ENCODE assay signal across 24 cellular contexts in genomic region chr5:115348175-115348574, GRCh38.
"Had no signal": no experiment of that assay in that cellular context is flagged by ENCODE, and none has a peak within 500 bp of the region (broad histone marks: within the 10 kb centered on the region; RNA-seq: fewer than 3 reads in every experiment).

No MANE protein-coding gene starts in this region.

- H3K36me3 Mint-ChIP-seq: stimulated activated memory B cell treated with anti-CD40 and anti-IgM and Interleukin-4, amounts not matched to agents 10 μg/mL and 1 μg/mL and 100 μg/mL, for 72 hours had no signal

- H3K27me3 ChIP-seq: brain microvascular endothelial cell, stomach, suprapubic skin, tibial nerve had no signal

- H3K36me3 ChIP-seq: brain microvascular endothelial cell, stomach, suprapubic skin, tibial nerve, WERI-Rb-1 had no signal

- H3K9me3 ChIP-seq: stomach, suprapubic skin had no signal

- H3K27ac Mint-ChIP-seq: activated CD8-positive, alpha-beta T cell treated with anti-CD3 and anti-CD28 coated beads, Interleukin-2, amount 10 ng/mL, durations not matched to agents 7 days and 5 days; activated naive CD8-positive, alpha-beta T cell treated with anti-CD3 and anti-CD28 coated beads, Interleukin-2, amount 50 U/mL, for 24 hours; activated T-helper 1 cell treated with anti-CD3 and anti-CD28 coated beads, Interleukin-12 subunit alpha, Interleukin-12 subunit beta, Interleukin-2, Interleukin-4 antibody, amounts not matched to agents 30 ng/mL and 10 ng/mL and 1 ng/mL, durations not matched to agents 14 hours and 24 hours and 36 hours; memory B cell; nephron progenitor cell; stimulated activated memory B cell treated with anti-CD40 and anti-IgM and Interleukin-4, amounts not matched to agents 10 μg/mL and 1 μg/mL and 100 μg/mL, for 72 hours had no signal

- H3K4me3 Mint-ChIP-seq: activated CD8-positive, alpha-beta T cell treated with anti-CD3 and anti-CD28 coated beads, Interleukin-2, amount 10 ng/mL, durations not matched to agents 7 days and 5 days; activated naive CD8-positive, alpha-beta T cell treated with anti-CD3 and anti-CD28 coated beads, Interleukin-2, amount 50 U/mL, for 24 hours; activated T-helper 1 cell treated with anti-CD3 and anti-CD28 coated beads, Interleukin-12 subunit alpha, Interleukin-12 subunit beta, Interleukin-2, Interleukin-4 antibody, amounts not matched to agents 30 ng/mL and 10 ng/mL and 1 ng/mL, durations not matched to agents 14 hours and 24 hours and 36 hours; memory B cell; nephron progenitor cell; stimulated activated memory B cell treated with anti-CD40 and anti-IgM and Interleukin-4, amounts not matched to agents 10 μg/mL and 1 μg/mL and 100 μg/mL, for 72 hours had no signal

- DNase-seq: activated CD4-positive, alpha-beta T cell treated with anti-CD3 and anti-CD28 coated beads, Interleukin-2, amount 50 U/mL, for 1 hour; activated CD4-positive, CD25-positive, alpha-beta regulatory T cell treated with anti-CD3 and anti-CD28 coated beads, Interleukin-2, amount 50 U/mL, for 72 hours; activated CD8-positive, alpha-beta T cell treated with anti-CD3 and anti-CD28 coated beads, Interleukin-2, amount 10 ng/mL, durations not matched to agents 7 days and 5 days; activated gamma-delta T cell; activated naive CD4-positive, alpha-beta T cell treated with anti-CD3 and anti-CD28 coated beads, Interleukin-2, amount 50 U/mL, for 16 hours; activated naive CD8-positive, alpha-beta T cell treated with anti-CD3 and anti-CD28 coated beads, Interleukin-2, amount 50 U/mL, for 24 hours; brain microvascular endothelial cell; central memory CD4-positive, alpha-beta T cell; effector memory CD4-positive, alpha-beta T cell; glutamatergic neuron; hippocampal formation; nephron progenitor cell; nucleus accumbens; small intestine; stimulated activated CD4-positive, alpha-beta T cell treated with anti-CD3 and anti-CD28 coated beads, Interleukin-15, amount 100 ng/mL, for 24 hours; stomach; WERI-Rb-1 had no signal

- H3K4me1 Mint-ChIP-seq: activated naive CD8-positive, alpha-beta T cell treated with anti-CD3 and anti-CD28 coated beads, Interleukin-2, amount 50 U/mL, for 24 hours; memory B cell had no signal

- H3K4me3 ChIP-seq: stomach, suprapubic skin, tibial nerve had no signal

- H3K27ac ChIP-seq: suprapubic skin, WERI-Rb-1 had no signal

- ATAC-seq: activated CD8-positive, alpha-beta T cell treated with anti-CD3 and anti-CD28 coated beads, Interleukin-2, amount 10 ng/mL, durations not matched to agents 7 days and 5 days; activated naive CD8-positive, alpha-beta T cell treated with anti-CD3 and anti-CD28 coated beads, Interleukin-2, amount 50 U/mL, for 24 hours; esophagus mucosa; sciatic nerve; stimulated activated memory B cell treated with anti-CD40 and anti-IgM and Interleukin-4, amounts not matched to agents 10 μg/mL and 1 μg/mL and 100 μg/mL, for 72 hours had no signal

- H3K9me3 Mint-ChIP-seq: activated naive CD8-positive, alpha-beta T cell treated with anti-CD3 and anti-CD28 coated beads, Interleukin-2, amount 50 U/mL, for 24 hours; activated T-helper 1 cell treated with anti-CD3 and anti-CD28 coated beads, Interleukin-12 subunit alpha, Interleukin-12 subunit beta, Interleukin-2, Interleukin-4 antibody, amounts not matched to agents 30 ng/mL and 10 ng/mL and 1 ng/mL, durations not matched to agents 14 hours and 24 hours and 36 hours; nephron progenitor cell had no signal
